In genomic region chr9:37574996-37575395, GRCh38 we compare ENCODE assay signal across 9 cellular contexts. TPM values are rescaled to one million over a fixed set of nuclear protein-coding genes. Genes with fewer than 3 reads are reported as not detected.
DNase-seq lines count a peak whose midpoint lies in the region; ATAC-seq and TF ChIP-seq lines count a peak whose summit lies in the region.
"Had no signal": no experiment of that assay in that cellular context is flagged by ENCODE, and none has a peak within 500 bp of the region (broad histone marks: within the 10 kb centered on the region; RNA-seq: fewer than 3 reads in every experiment).

No MANE protein-coding gene starts in this region.

- H3K36me3 ChIP-seq in HEK293 (ENCODE audit: control insufficient read depth in 2 of 2, insufficient read depth in 1 of 2, low read length in 2 of 2) (peaks cover 0 to 8% of the 10 kb centered on the region in 2 experiments; a peak in 2 of 3 replicates), SU-DHL-6 (ENCODE audit: low read length) (no peaks in the 10 kb centered on the region), gastroesophageal sphincter (peaks cover 0 to under 1% of the 10 kb centered on the region in 2 donors)

- no peaks in the 10 kb centered on the region for H3K9me3 ChIP-seq in HEK293 (ENCODE audit: control insufficient read depth, insufficient read depth, low read depth, low read length)
- no peaks in the 10 kb centered on the region for H3K9me3 ChIP-seq in SU-DHL-6 (ENCODE audit: insufficient read depth, low read length)
- no peaks in the 10 kb centered on the region for H3K9me3 ChIP-seq in gastroesophageal sphincter
- H3K9me3 ChIP-seq: MG63 had no signal

- H3K79me2 ChIP-seq in SU-DHL-6 (ENCODE audit: insufficient read depth, low read length) = peaks cover 24% of the 10 kb centered on the region; the same call in 1 of the 2 replicates

- H3K9me2 ChIP-seq in SU-DHL-6 (replicated peaks; ENCODE audit: insufficient read depth, low read length) = no peaks in the 10 kb centered on the region

- no peak overlapping the region for H3K27ac Mint-ChIP-seq in stimulated activated effector memory CD8-positive, alpha-beta T cell treated with anti-CD3 and anti-CD28 coated beads, Interleukin-12 subunit alpha, Interleukin-12 subunit beta, amount 100 ng/mL, for 72 hours

- no peak for TF ChIP-seq CTCF in HEK293 (tag by site-specific recombination; IDR thresholded peaks at IDR 0.05)
- no peak for TF ChIP-seq CTCF in SU-DHL-6 (IDR thresholded peaks at IDR 0.05; ENCODE audit: insufficient read depth, low read length, poor library complexity, severe bottlenecking)
- TF ChIP-seq CTCF in gastroesophageal sphincter (IDR thresholded peaks at IDR 0.05) = no peak

- H3K27ac ChIP-seq in HEK293 (ENCODE audit: extremely low read depth, low read depth, low read length) (no peak overlapping the region), SU-DHL-6 (ENCODE audit: low read depth, low read length) (peak overlapping the region; percentile 66; the same call in 1 of the 2 replicates), gastroesophageal sphincter (peak overlapping the region in 3 of 4 donors; percentile 89 to 96 (median 94))

- H3K4me3 Mint-ChIP-seq in stimulated activated effector memory CD8-positive, alpha-beta T cell treated with anti-CD3 and anti-CD28 coated beads, Interleukin-12 subunit alpha, Interleukin-12 subunit beta, amount 100 ng/mL, for 72 hours = peak overlapping the region; percentile 72

- WGBS in gastroesophageal sphincter (ENCODE audit: low coverage in 1 of 2), 2 donors = 22 to 45% methylated on average over 4 of the region's 4 CpGs

- H3K4me1 ChIP-seq in HEK293 (ENCODE audit: control insufficient read depth, insufficient read depth, low read length) = peaks cover 5% of the 10 kb centered on the region; the same call in 1 of the 2 replicates
- peaks cover 0 to 36% (median 10%) of the 10 kb centered on the region in 3 donors for H3K4me1 ChIP-seq in gastroesophageal sphincter

- peak overlapping the region; percentile 61; the same call in 1 of the 2 replicates for H3K9ac ChIP-seq in SU-DHL-6 (ENCODE audit: low read length)

- CTCF ChIA-PET in HEK293 (lab: Yijun Ruan, JAX) = interaction anchor here (0.5 to 1.7 kb wide), 7 partner anchors 10 to 451 kb away, joined by 3 to 7 read pairs (median 3); partner anchors contain the start of gene TOMM5

- peaks cover 16% of the 10 kb centered on the region; the same call in 1 of the 2 replicates for H3F3A ChIP-seq in SU-DHL-6 (ENCODE audit: insufficient read depth)

- POLR2A ChIA-PET in HEK293 (lab: Yijun Ruan, JAX) = interaction anchor here (0.6 to 4.1 kb wide), 6 partner anchors 17 to 210 kb away, joined by 3 to 42 read pairs (median 4); partner anchors contain the start of genes EXOSC3, POLR1E and TOMM5

- no peaks in the 10 kb centered on the region for H3K27me3 ChIP-seq in SU-DHL-6 (ENCODE audit: low read length)
- no peaks in the 10 kb centered on the region for H3K27me3 ChIP-seq in gastroesophageal sphincter
- H3K27me3 ChIP-seq: MG63 had no signal

- no peak for TF ChIP-seq EP300 in gastroesophageal sphincter (IDR thresholded peaks at IDR 0.05)

- no peak for ATAC-seq in gastroesophageal sphincter
- ATAC-seq in stimulated activated effector memory CD8-positive, alpha-beta T cell treated with anti-CD3 and anti-CD28 coated beads, Interleukin-12 subunit alpha, Interleukin-12 subunit beta, amount 100 ng/mL, for 72 hours = no peak
- ATAC-seq in HG03045 (IDR thresholded peaks at IDR 0.05; ENCODE audit: unreplicated experiment) = no peak

- DNase-seq in stimulated activated effector memory CD8-positive, alpha-beta T cell treated with anti-CD3 and anti-CD28 coated beads, Interleukin-12 subunit alpha, Interleukin-12 subunit beta, amount 100 ng/mL, for 72 hours (ENCODE audit: low spot score in 2 of 2) = no peak
- DNase-seq in effector CD8-positive, alpha-beta T cell (lab: John Stamatoyannopoulos, UW) = no peak
- DNase-seq in DMS153 (lab: John Stamatoyannopoulos, UW) = no peak
- DNase-seq: activated CD8-positive, alpha-beta memory T cell treated with anti-CD3 and anti-CD28 coated beads for 24 hours; MG63 had no signal

- H2AFZ ChIP-seq in SU-DHL-6 (ENCODE audit: low read depth, low read length, severe bottlenecking) = no peak overlapping the region

- H4K20me1 ChIP-seq in SU-DHL-6 (ENCODE audit: low read depth, low read length) = 0 out of 2 replicates have a peak, but pooled peaks cover 5% of the 10 kb centered on the region

- peak overlapping the region; percentile 67 for H3K4me2 ChIP-seq in SU-DHL-6 (ENCODE audit: low read depth, low read length, poor library complexity, severe bottlenecking)

- H3K4me1 Mint-ChIP-seq in stimulated activated effector memory CD8-positive, alpha-beta T cell treated with anti-CD3 and anti-CD28 coated beads, Interleukin-12 subunit alpha, Interleukin-12 subunit beta, amount 100 ng/mL, for 72 hours = peaks cover 21% of the 10 kb centered on the region

- no peak for TF ChIP-seq POLR2A in gastroesophageal sphincter (IDR thresholded peaks at IDR 0.05)

- H3K4me3 ChIP-seq in HEK293 (ENCODE audit: low read depth, low read length) (no peak overlapping the region; the same call in 1 of the 2 replicates), SU-DHL-6 (ENCODE audit: insufficient read depth, low read length, poor library complexity, severe bottlenecking) (no peak overlapping the region), gastroesophageal sphincter (peak overlapping the region in 1 of 2 donors; percentile 91)

- H3K36me3 Mint-ChIP-seq in stimulated activated effector memory CD8-positive, alpha-beta T cell treated with anti-CD3 and anti-CD28 coated beads, Interleukin-12 subunit alpha, Interleukin-12 subunit beta, amount 100 ng/mL, for 72 hours = peaks cover 15% of the 10 kb centered on the region

- H3K9me3 Mint-ChIP-seq in stimulated activated effector memory CD8-positive, alpha-beta T cell treated with anti-CD3 and anti-CD28 coated beads, Interleukin-12 subunit alpha, Interleukin-12 subunit beta, amount 100 ng/mL, for 72 hours = no peaks in the 10 kb centered on the region

TF ChIP-seq in HEK293, 187 proteins besides CTCF, POLR2A, EP300 and RAD21:
- no peak for TF ChIP-seq PRDM10 (tag by site-specific recombination; IDR thresholded peaks at IDR 0.05)
- TF ChIP-seq PRDM4 (tag by site-specific recombination; IDR thresholded peaks at IDR 0.05) = peak; percentile 41; the same call in 1 of the 2 replicates
- TF ChIP-seq SCRT2 (tag by site-specific recombination; IDR thresholded peaks at IDR 0.05) = peak; percentile 78

RNA-seq across cellular contexts. Expression of gene FBXO10, which starts 1.2 kb away (rescaled TPM):
- 10 to 100 TPM in 1 of 4 donors, 1 to 10 TPM in 3; 5.1 to 10.5 (median 7.2) TPM for total RNA-seq in gastroesophageal sphincter

RNA-seq across cellular contexts. Expression of gene TOMM5, which starts 17.4 kb away (rescaled TPM):
- 10 to 100 TPM; 46.8 to 85.6 (median 82.5) TPM for total RNA-seq in gastroesophageal sphincter
